ENCODE assay signal across 8 cellular contexts in genomic region chr5:79513519-79514390, GRCh38. TPM values are rescaled to one million over a fixed set of nuclear protein-coding genes. Genes with fewer than 3 reads are reported as not detected.
A peak's percentile ranks its signal among the peaks of the same experiment; 100 is the strongest.
DNase-seq lines count a peak whose midpoint lies in the region; ATAC-seq, FAIRE-seq and TF ChIP-seq lines count a peak whose summit lies in the region.

HOMER1 (minus strand) TSS chr5:79514134; CDS start chr5:79512774, 1,360 bp downstream.

- intact Hi-C loops in pancreas (cut with DNase I): no loop called here

- peaks cover 52% of the 10 kb centered on the region for H3K4me1 Mint-ChIP-seq in activated naive CD8-positive, alpha-beta T cell (ENCODE audit: low read depth)
- peaks cover 21% of the 10 kb centered on the region for H3K4me1 Mint-ChIP-seq in glutamatergic neuron (ENCODE audit: low read depth, unreplicated experiment)

- H3K4me3 ChIP-seq in SK-N-SH (ENCODE audit: low read depth in 2 of 2, low read length in 1 of 2): peak within 1 kb of the TSS; percentile 74 to 88
- peak within 1 kb of the TSS; percentile 69 to 91 (median 80) for H3K4me3 ChIP-seq in pancreas
- peak within 1 kb of the TSS; percentile 64 to 94 (median 86) for H3K4me3 ChIP-seq in tibial nerve

- TF ChIP-seq CTCF in SK-N-SH (IDR thresholded peaks at IDR 0.05) (no peak; the same call in 1 of the 2 replicates), glutamatergic neuron (IDR thresholded peaks at IDR 0.05; ENCODE audit: partially characterized antibody, unreplicated experiment) (no peak), pancreas (IDR thresholded peaks at IDR 0.05) (no peak), tibial nerve (IDR thresholded peaks at IDR 0.05) (peak in 2 of 5 experiments; percentile 5 to 20)

- TF ChIP-seq EP300 in SK-N-SH (IDR thresholded peaks at IDR 0.05; ENCODE audit: borderline replicate concordance in 1 of 2, low read depth in 1 of 2, low read length in 1 of 2): no peak; a peak in 1 of 4 replicates
- TF ChIP-seq EP300 in tibial nerve (IDR thresholded peaks at IDR 0.05): no peak

- TF ChIP-seq RAD21 in SK-N-SH (IDR thresholded peaks at IDR 0.05; ENCODE audit: low read length): no peak

- H3K27ac ChIP-seq in SK-N-SH (ENCODE audit: low read depth in 2 of 2, low read length in 1 of 2) (peak within 1 kb of the TSS; percentile 85 to 98), pancreas (peak within 1 kb of the TSS; percentile 90 to 98 (median 96)), tibial nerve (peak within 1 kb of the TSS; percentile 93 to 99 (median 97))

- H2AFZ ChIP-seq in SK-N-SH (ENCODE audit: low read depth): peak within 1 kb of the TSS; percentile 92

- POLR2A ChIA-PET in SK-N-SH (lab: Yijun Ruan, JAX): interaction anchor here (0.9 to 2.0 kb wide), 4 partner anchors 9 to 40 kb away, joined by 3 to 8 read pairs (median 6); no protein-coding TSS in a partner anchor

- H4K20me1 ChIP-seq in SK-N-SH (ENCODE audit: insufficient read depth): no peaks in the 10 kb centered on the region

- WGBS in SK-N-SH (ENCODE audit: low lambda C conversion rate): 0% methylated on average over 30 of the region's 102 CpGs
- 0 to 1% methylated on average over 62 to 102 of the region's 102 CpGs for WGBS in pancreas, 2 donors
- 1% methylated on average over 47 to 56 of the region's 102 CpGs for WGBS in tibial nerve, 2 donors

- no peaks in the 10 kb centered on the region for H3K9me2 ChIP-seq in SK-N-SH

- H3K9me3 ChIP-seq in SK-N-SH (no peaks in the 10 kb centered on the region), pancreas (no peaks in the 10 kb centered on the region), tibial nerve (no peaks in the 10 kb centered on the region)

- ATAC-seq in GM21825 (IDR thresholded peaks at IDR 0.05; ENCODE audit: unreplicated experiment) (peak; percentile 61), pancreas (peak; percentile 83 to 93 (median 88))

- H3K4me1 ChIP-seq in SK-N-SH (ENCODE audit: control insufficient read depth in 1 of 2, insufficient read depth in 2 of 2, low read depth in 1 of 2, low read length in 1 of 2): peaks cover 13 to 20% of the 10 kb centered on the region in 2 experiments; a peak in 3 of 4 replicates
- peaks cover 0 to 10% (median 0%) of the 10 kb centered on the region in 3 donors for H3K4me1 ChIP-seq in pancreas
- H3K4me1 ChIP-seq in tibial nerve: peaks cover 0 to 29% (median 8%) of the 10 kb centered on the region in 4 donors

- H3K27me3 ChIP-seq in SK-N-SH (ENCODE audit: insufficient read depth): no peaks in the 10 kb centered on the region
- no peaks in the 10 kb centered on the region for H3K27me3 ChIP-seq in pancreas
- H3K27me3 ChIP-seq in tibial nerve: no peaks in the 10 kb centered on the region

- no peaks in the 10 kb centered on the region for H3K9me3 Mint-ChIP-seq in activated naive CD8-positive, alpha-beta T cell (ENCODE audit: low read depth)
- peaks cover 7% of the 10 kb centered on the region for H3K9me3 Mint-ChIP-seq in glutamatergic neuron (ENCODE audit: unreplicated experiment)

- H3K79me2 ChIP-seq in SK-N-SH (ENCODE audit: insufficient read depth): peaks cover 32% of the 10 kb centered on the region

- peaks cover 3% of the 10 kb centered on the region for H3K36me3 Mint-ChIP-seq in activated naive CD8-positive, alpha-beta T cell
- H3K36me3 Mint-ChIP-seq in glutamatergic neuron (ENCODE audit: unreplicated experiment): no peaks in the 10 kb centered on the region

- H3K36me3 ChIP-seq in SK-N-SH (replicated peaks in 1 of 2; ENCODE audit: control insufficient read depth in 1 of 2, insufficient read depth in 2 of 2, low read length in 1 of 2) (no peaks in the 10 kb centered on the region), pancreas (no peaks in the 10 kb centered on the region), tibial nerve (no peaks in the 10 kb centered on the region)

- H3K4me3 Mint-ChIP-seq in activated naive CD8-positive, alpha-beta T cell: peak within 1 kb of the TSS; percentile 94
- H3K4me3 Mint-ChIP-seq in glutamatergic neuron (ENCODE audit: unreplicated experiment): peak within 1 kb of the TSS; percentile 97

- DNase-seq in ELR (ENCODE audit: low read depth) (peak; percentile 83), KG1 (lab: John Stamatoyannopoulos, UW) (peak; percentile 75), SK-N-SH (peak; percentile 93), glutamatergic neuron (peak; percentile 88), pancreas (peak; percentile 80 to 90 (median 81)), tibial nerve (ENCODE audit: low spot score in 2 of 2) (peak; percentile 51 to 55)

- CTCF ChIA-PET in SK-N-SH (lab: Yijun Ruan, JAX): interaction anchor here (0.7 to 2.6 kb wide), 10 partner anchors 14 to 489 kb away, joined by 3 to 10 read pairs (median 4); no protein-coding TSS in a partner anchor

- peak within 1 kb of the TSS; percentile 95 for H3K4me2 ChIP-seq in SK-N-SH

- peaks cover 6% of the 10 kb centered on the region for H3F3A ChIP-seq in SK-N-SH (replicated peaks; ENCODE audit: insufficient read depth)

- peaks cover 7% of the 10 kb centered on the region for H3K27me3 Mint-ChIP-seq in activated naive CD8-positive, alpha-beta T cell
- H3K27me3 Mint-ChIP-seq in glutamatergic neuron (ENCODE audit: unreplicated experiment): peaks cover 4% of the 10 kb centered on the region

- no peak for TF ChIP-seq POLR2A in tibial nerve (IDR thresholded peaks at IDR 0.05)

- no peak for FAIRE-seq in pancreas (lab: Jason Lieb, UNC)

- peak within 1 kb of the TSS; percentile 95 for H3K27ac Mint-ChIP-seq in activated naive CD8-positive, alpha-beta T cell
- H3K27ac Mint-ChIP-seq in glutamatergic neuron (ENCODE audit: unreplicated experiment): peak within 1 kb of the TSS; percentile 97

- H3K9ac ChIP-seq in SK-N-SH: peak within 1 kb of the TSS; percentile 77

TF ChIP-seq in SK-N-SH, 30 proteins besides CTCF, POLR2A, EP300 and RAD21:
- TF ChIP-seq MXI1 (IDR thresholded peaks at IDR 0.05; ENCODE audit: low read depth, low read length) (peak; percentile 8; the same call in 1 of the 2 replicates), MAX (IDR thresholded peaks at IDR 0.05; ENCODE audit: low read depth) (peak; percentile 87; the same call in 1 of the 2 replicates), MEF2A (IDR thresholded peaks at IDR 0.05; ENCODE audit: borderline replicate concordance, low read depth) (peak; percentile 8; the same call in 1 of the 2 replicates), JUND (IDR thresholded peaks at IDR 0.05) (no peak), FOXJ3 (CRISPR knock-in tag; IDR thresholded peaks at IDR 0.05) (no peak), TAF1 (IDR thresholded peaks at IDR 0.05; ENCODE audit: borderline replicate concordance, low read depth, low read length) (peak; percentile 47), CHD2 (IDR thresholded peaks at IDR 0.05; ENCODE audit: low read length, partially characterized antibody) (peak; percentile 71), FOSL2 (IDR thresholded peaks at IDR 0.05; ENCODE audit: borderline replicate concordance, low read depth) (peak; percentile 10; the same call in 1 of the 2 replicates), ELF1 (IDR thresholded peaks at IDR 0.05) (no peak)
TF ChIP-seq in SK-N-SH: peak in this region for 6.

RNA-seq across cellular contexts. Expression of gene HOMER1, which starts in this region (rescaled TPM):
- polyA plus RNA-seq in SK-N-SH (2012; rRNA removed): 2.2 and 2.9 TPM in 2 replicates
- polyA plus RNA-seq in SK-N-SH (2012; cell fraction: cytosol; rRNA removed): 3.5 and 5.0 TPM in 2 replicates
- 1.1 and 1.7 TPM in 2 replicates for polyA plus RNA-seq in SK-N-SH (2012; cell fraction: nucleus; rRNA removed)
- total RNA-seq in glutamatergic neuron (ENCODE audit: unreplicated experiment): 19.7 TPM
- total RNA-seq in pancreas: 1 to 10 TPM in 4 of 6 donors, under 1 TPM in 2; 0.56 to 3.6 (median 1.5) TPM
- 1 to 10 TPM in 1 of 2 donors, under 1 TPM in 1; 0.61 to 1.5 TPM for polyA plus RNA-seq in pancreas
- 10 to 100 TPM in 1 of 4 donors, 1 to 10 TPM in 3; 1.8 to 13.8 (median 5.2) TPM for total RNA-seq in tibial nerve

Comparison
In these comparisons a context has a peak if more than half of its experiments do, and no peak if none do; other contexts are left out.
1. Peak in every context shown above with its lines: DNase-seq, ATAC-seq, H3K4me3 ChIP-seq and H3K27ac ChIP-seq.